Comparison of ENCODE assay signal across 8 cellular contexts in genomic region chrX:357693-358471, GRCh38. TPM values are rescaled to one million over a fixed set of nuclear protein-coding genes. Genes with fewer than 3 reads are reported as not detected.
DNase-seq lines count a peak whose midpoint lies in the region; ATAC-seq lines count a peak whose summit lies in the region.

No MANE protein-coding gene starts in this region.

- H3K4me3 ChIP-seq in skeletal muscle cell (ENCODE audit: low read depth, low read length) = no peak overlapping the region

- peaks cover 67% of the 10 kb centered on the region for H3K36me3 Mint-ChIP-seq in activated naive CD8-positive, alpha-beta T cell treated with anti-CD3 and anti-CD28 coated beads for 36 hours

- ATAC-seq in HG03378 (IDR thresholded peaks at IDR 0.05; ENCODE audit: unreplicated experiment) (no peak), GM21737 (IDR thresholded peaks at IDR 0.05; ENCODE audit: unreplicated experiment) (no peak), GM18873 (IDR thresholded peaks at IDR 0.05; ENCODE audit: low FRiP score, unreplicated experiment) (no peak)

- H3K4me1 Mint-ChIP-seq in activated naive CD8-positive, alpha-beta T cell treated with anti-CD3 and anti-CD28 coated beads for 36 hours = peaks cover 17% of the 10 kb centered on the region

- H3K27me3 Mint-ChIP-seq in activated naive CD8-positive, alpha-beta T cell treated with anti-CD3 and anti-CD28 coated beads for 36 hours = no peaks in the 10 kb centered on the region

- DNase-seq in GDM1 (lab: John Stamatoyannopoulos, UW) (peak; percentile 14), SW 1271 (lab: John Stamatoyannopoulos, UW) (peak; percentile 9 to 11), skeletal muscle cell (ENCODE audit: low read depth) (peak; percentile 21), NCI-H524 treated with DMSO at 0.1 percent for 48 hours (lab: John Stamatoyannopoulos, UW) (no peak)
- DNase-seq in activated naive CD8-positive, alpha-beta T cell treated with anti-CD3 and anti-CD28 coated beads for 36 hours = peak; percentile 42

- H3K4me3 Mint-ChIP-seq in activated naive CD8-positive, alpha-beta T cell treated with anti-CD3 and anti-CD28 coated beads for 36 hours = peak overlapping the region; percentile 35

- H3K9me3 Mint-ChIP-seq in activated naive CD8-positive, alpha-beta T cell treated with anti-CD3 and anti-CD28 coated beads for 36 hours = peaks cover 19% of the 10 kb centered on the region

- H3K27ac Mint-ChIP-seq in activated naive CD8-positive, alpha-beta T cell treated with anti-CD3 and anti-CD28 coated beads for 36 hours = peak overlapping the region; percentile 92

RNA-seq across cellular contexts. Expression of gene PPP2R3B, which starts 28.8 kb away (rescaled TPM):
- 10 to 100 TPM; 25.5 to 30.6 TPM for total RNA-seq in activated naive CD8-positive, alpha-beta T cell treated with anti-CD3 and anti-CD28 coated beads for 36 hours

RNA-seq across cellular contexts. Expression of gene GTPBP6, which starts 39.3 kb away (rescaled TPM):
- total RNA-seq in activated naive CD8-positive, alpha-beta T cell treated with anti-CD3 and anti-CD28 coated beads for 36 hours = 10 to 100 TPM; 70.5 to 71.7 TPM
